In the genomic region with DNA sequence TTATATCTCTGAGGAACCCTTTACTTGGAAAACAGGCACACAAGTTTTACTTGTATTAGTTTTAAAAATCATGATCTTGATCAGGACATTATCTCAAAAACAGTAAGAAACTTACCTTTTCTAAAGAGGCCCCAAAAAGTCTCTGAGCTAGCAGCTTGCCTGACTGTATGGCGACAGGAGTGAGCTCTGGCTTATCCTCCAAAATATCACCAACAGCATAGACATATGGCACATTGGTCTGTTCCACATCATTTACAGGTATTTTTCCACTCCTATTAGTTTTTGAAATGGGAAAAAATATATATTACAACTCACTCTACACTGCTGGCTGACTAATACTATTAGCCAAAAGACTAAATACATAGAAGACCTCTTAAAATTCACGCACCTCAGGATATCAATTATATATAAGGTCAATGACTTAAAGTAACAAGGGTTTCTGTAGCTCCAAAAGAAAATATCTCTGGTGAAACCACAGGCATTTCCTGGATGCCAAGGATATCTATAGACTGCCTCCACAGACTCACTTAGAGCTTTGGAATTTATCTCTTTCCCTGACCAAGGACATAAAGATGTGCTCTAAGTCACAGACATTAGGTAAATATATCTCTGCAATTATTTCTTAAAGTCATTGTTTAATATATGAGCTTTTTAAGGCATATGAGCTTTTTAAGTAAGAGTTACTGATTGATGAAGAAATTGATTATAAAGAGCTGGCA, we compare ENCODE assay signal across 18 cellular contexts. TPM values are rescaled to one million over a fixed set of nuclear protein-coding genes. Genes with fewer than 3 reads are reported as not detected.
A peak's percentile ranks its signal among the peaks of the same experiment; 100 is the strongest.
DNase-seq lines count a peak whose midpoint lies in the region; ATAC-seq and TF ChIP-seq lines count a peak whose summit lies in the region.
"Had no signal": no experiment of that assay in that cellular context is flagged by ENCODE, and none has a peak within 500 bp of the region (broad histone marks: within the 10 kb centered on the region; RNA-seq: fewer than 3 reads in every experiment).

No MANE protein-coding gene starts in this region.

- peak overlapping the region; percentile 70 for H3K4me2 ChIP-seq in GM23248 (ENCODE audit: unreplicated experiment)

- H3K4me3 ChIP-seq in GM23248 (peak overlapping the region; percentile 13), SK-N-MC (peak overlapping the region; percentile 71), epithelial cell of esophagus (ENCODE audit: low read length) (no peak overlapping the region), psoas muscle (no peak overlapping the region)
- H3K4me3 ChIP-seq: right atrium auricular region had no signal

- H3K9ac ChIP-seq in GM23248 (no peak overlapping the region), SK-N-MC (ENCODE audit: insufficient read length) (peak overlapping the region; percentile 38)

- no peak for ATAC-seq in psoas muscle
- no peak for ATAC-seq in GM18907 (IDR thresholded peaks at IDR 0.05; ENCODE audit: unreplicated experiment)
- ATAC-seq: activated T-cell treated with anti-CD3 and anti-CD28 coated beads, Interleukin-2, amount 50 U/mL, for 4 hours; effector memory CD8-positive, alpha-beta T cell; naive thymus-derived CD8-positive, alpha-beta T cell; stimulated activated naive CD8-positive, alpha-beta T cell treated with anti-CD3 and anti-CD28 coated beads, Interleukin-15, Interleukin-2, amounts not matched to agents 100 U/mL and 50 U/mL, for 24 hours; T-helper 17 cell had no signal

- H3K36me3 ChIP-seq in GM23248 (ENCODE audit: low read depth) = no peaks in the 10 kb centered on the region
- peaks cover 19% of the 10 kb centered on the region for H3K36me3 ChIP-seq in SK-N-MC (ENCODE audit: insufficient read depth, low read length)
- H3K36me3 ChIP-seq in psoas muscle (ENCODE audit: insufficient read depth in 1 of 2, low read depth in 1 of 2) = peaks cover 0 to 17% of the 10 kb centered on the region in 2 donors
- H3K36me3 ChIP-seq: right atrium auricular region had no signal

- H2AFZ ChIP-seq in GM23248 = no peak overlapping the region

- peak; percentile 67 for DNase-seq in GM23248
- peak; percentile 98 for DNase-seq in SK-N-MC (ENCODE audit: low read depth, low spot score)
- peak; percentile 25 for DNase-seq in epithelial cell of esophagus (ENCODE audit: low read depth)
- DNase-seq in psoas muscle = no peak
- no peak for DNase-seq in activated gamma-delta T cell (lab: John Stamatoyannopoulos, UW)
- no peak for DNase-seq in stimulated activated CD4-positive, alpha-beta T cell treated with anti-CD3 and anti-CD28 coated beads, Interleukin-4, amount 100 ng/mL, for 24 hours
- DNase-seq in stimulated activated CD4-positive, alpha-beta T cell treated with anti-CD3 and anti-CD28 coated beads, Interleukin-12 subunit alpha, Interleukin-12 subunit beta, amount 100 ng/mL, for 4 hours = no peak
- DNase-seq: activated CD4-positive, alpha-beta T cell treated with anti-CD3 and anti-CD28 coated beads for 48 hours; activated T-cell treated with anti-CD3 and anti-CD28 coated beads, Interleukin-2, amount 50 U/mL, for 4 hours; amygdala; CD4-positive, CD25-positive, alpha-beta regulatory T cell; effector memory CD8-positive, alpha-beta T cell; glutamatergic neuron; naive thymus-derived CD8-positive, alpha-beta T cell; stimulated activated naive CD8-positive, alpha-beta T cell treated with anti-CD3 and anti-CD28 coated beads, Interleukin-15, Interleukin-2, amounts not matched to agents 100 U/mL and 50 U/mL, for 24 hours; T-helper 17 cell had no signal

- no peaks in the 10 kb centered on the region for H3K27me3 ChIP-seq in GM23248 (replicated peaks; ENCODE audit: insufficient read depth)
- H3K27me3 ChIP-seq in psoas muscle (ENCODE audit: insufficient read depth in 3 of 3, low read length in 2 of 3) = no peaks in the 10 kb centered on the region
- H3K27me3 ChIP-seq: right atrium auricular region had no signal

- no peaks in the 10 kb centered on the region for H3K79me2 ChIP-seq in GM23248 (ENCODE audit: insufficient read depth)

- H3K9me2 ChIP-seq in GM23248 (ENCODE audit: insufficient read depth) = no peaks in the 10 kb centered on the region

- H3K4me1 ChIP-seq in GM23248 (ENCODE audit: insufficient read depth) (peaks cover 46% of the 10 kb centered on the region), psoas muscle (peaks cover 17% of the 10 kb centered on the region)

- peak overlapping the region; percentile 49 for H3K27ac ChIP-seq in GM23248
- peak overlapping the region; percentile 94 for H3K27ac ChIP-seq in SK-N-MC
- peak overlapping the region; percentile 67 for H3K27ac ChIP-seq in psoas muscle

- intact Hi-C loops in psoas muscle (cut with DNase I) = no loop called here

- in situ Hi-C loops in GM23248 (cut with MboI) = no loop called here

- H3K9me3 ChIP-seq in GM23248 (ENCODE audit: low read depth) = no peaks in the 10 kb centered on the region
- H3K9me3 ChIP-seq in SK-N-MC (ENCODE audit: low read depth, low read length) = no peaks in the 10 kb centered on the region
- H3K9me3 ChIP-seq in psoas muscle = no peaks in the 10 kb centered on the region
- H3K9me3 ChIP-seq: right atrium auricular region had no signal

- H4K20me1 ChIP-seq in GM23248 (ENCODE audit: insufficient read depth) = no peaks in the 10 kb centered on the region

- TF ChIP-seq CTCF in epithelial cell of esophagus (IDR thresholded peaks at IDR 0.05; ENCODE audit: insufficient read depth, low read depth, low read length, missing control alignments) = no peak
- TF ChIP-seq CTCF in psoas muscle (IDR thresholded peaks at IDR 0.05) = no peak

- peaks cover 54% of the 10 kb centered on the region for H3F3A ChIP-seq in GM23248 (ENCODE audit: insufficient read depth)

- 48 to 58% methylated on average over 2 of the region's 2 CpGs for WGBS in GM23248 (ENCODE audit: low coverage in 1 of 2, low lambda C conversion rate in 2 of 2, missing lambda C conversion rate in 2 of 2), 2 experiments
- 93 to 99% (median 98%) methylated on average over 2 of the region's 2 CpGs for WGBS in psoas muscle, 3 donors

RNA-seq across cellular contexts. Expression of a gene that starts 33.1 kb away (rescaled TPM):
- 15.9 and 16.2 TPM in 2 replicates for total RNA-seq in GM23248 (2014; rRNA removed; shearing (Covaris generic))
- polyA plus RNA-seq in GM23248 (2016; fragmentation: Nextera tagmentation; extraction: Ambion mirVana) = 14.7 and 15.7 TPM in 2 replicates
- 1 to 10 TPM; 5.0 to 9.6 (median 7.9) TPM for total RNA-seq in psoas muscle
- polyA plus RNA-seq in psoas muscle = 1 to 10 TPM; 1.6 to 4.6 (median 3.7) TPM

Comparison
In these comparisons a context has a peak if more than half of its experiments do, and no peak if none do; other contexts are left out.
1. DNase-seq: peak in GM23248 (single experiment), SK-N-MC (single experiment) and epithelial cell of esophagus (single experiment); none in psoas muscle (0 of 2), activated gamma-delta T cell (single experiment), stimulated activated CD4-positive, alpha-beta T cell treated with anti-CD3 and anti-CD28 coated beads, Interleukin-4, amount 100 ng/mL, for 24 hours (single experiment) and stimulated activated CD4-positive, alpha-beta T cell treated with anti-CD3 and anti-CD28 coated beads, Interleukin-12 subunit alpha, Interleukin-12 subunit beta, amount 100 ng/mL, for 4 hours (single experiment).
2. H3K4me3 ChIP-seq: peak in GM23248 (single experiment) and SK-N-MC (single experiment); none in epithelial cell of esophagus (single experiment) and psoas muscle (single experiment).
3. Peak in every context shown above with its lines, with median percentiles within 50 percentile points of each other: H3K27ac ChIP-seq.